ENCODE assay signal across 1 cellular context in genomic region chr1:117059334-117059677, GRCh38.
TF ChIP-seq lines count a peak whose summit lies in the region.

No MANE protein-coding gene starts in this region.

TF ChIP-seq in GM12878, 131 proteins besides CTCF, POLR2A, EP300 and RAD21 (continued from another document):
- TF ChIP-seq CBFB (IDR thresholded peaks at IDR 0.05; ENCODE audit: low read depth) (0 out of 2 replicates have a peak, but pooled peaks have one; percentile 28), MTA2 (IDR thresholded peaks at IDR 0.05; ENCODE audit: low read depth) (peak; percentile 53; the same call in 1 of the 2 replicates), STAT3 (IDR thresholded peaks at IDR 0.05; ENCODE audit: low read depth, low read length) (no peak), BHLHE40 (IDR thresholded peaks at IDR 0.05; ENCODE audit: borderline replicate concordance in 1 of 2, low read depth in 2 of 2, low read length in 1 of 2) (no peak), TAF1 (IDR thresholded peaks at IDR 0.05; ENCODE audit: borderline replicate concordance, low read depth, low read length) (peak; percentile 42; the same call in 1 of the 2 replicates), IKZF2 (IDR thresholded peaks at IDR 0.05) (0 out of 4 replicates have a peak, but pooled peaks of 1 of the 2 experiments have one; percentile 14), IKZF1 (conservative IDR thresholded peaks at IDR 0.05) (peak; percentile 56; the same call in 1 of the 2 replicates), DPF2 (IDR thresholded peaks at IDR 0.05) (peak; percentile 68; the same call in 1 of the 2 replicates), SRF (IDR thresholded peaks at IDR 0.05; ENCODE audit: low read depth in 2 of 2, low read length in 2 of 2) (no peak), BACH1 (IDR thresholded peaks at IDR 0.05; ENCODE audit: borderline replicate concordance) (no peak; the same call in 1 of the 2 replicates), SMAD1 (IDR thresholded peaks at IDR 0.05; ENCODE audit: low read depth, partially characterized antibody) (peak; percentile 37), EGR1 (IDR thresholded peaks at IDR 0.05; ENCODE audit: borderline replicate concordance in 1 of 2, low read depth in 2 of 2, low read length in 2 of 2) (peak in 1 of 2 experiments; percentile 53; a peak in 1 of 3 replicates), EED (IDR thresholded peaks at IDR 0.05; ENCODE audit: low read depth) (no peak; the same call in 1 of the 2 replicates), CREM (IDR thresholded peaks at IDR 0.05; ENCODE audit: low read depth) (0 out of 2 replicates have a peak, but pooled peaks have one; percentile 5), PAX8 (IDR thresholded peaks at IDR 0.05) (no peak)
- TF ChIP-seq, protein P1, sequence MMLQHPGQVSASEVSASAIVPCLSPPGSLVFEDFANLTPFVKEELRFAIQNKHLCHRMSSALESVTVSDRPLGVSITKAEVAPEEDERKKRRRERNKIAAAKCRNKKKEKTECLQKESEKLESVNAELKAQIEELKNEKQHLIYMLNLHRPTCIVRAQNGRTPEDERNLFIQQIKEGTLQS (IDR thresholded peaks at IDR 0.05; ENCODE audit: borderline replicate concordance, extremely low read depth, low read depth, low read length), result no peak
